ENCODE assay signal across 28 cellular contexts in genomic region chr7:8627322-8627721, GRCh38.
DNase-seq lines count a peak whose midpoint lies in the region; ATAC-seq lines count a peak whose summit lies in the region.
"Had no signal": no experiment of that assay in that cellular context is flagged by ENCODE, and none has a peak within 500 bp of the region (broad histone marks: within the 10 kb centered on the region; RNA-seq: fewer than 3 reads in every experiment).

No MANE protein-coding gene starts in this region.

- ATAC-seq in left lobe of liver (no peak), GM18868 (IDR thresholded peaks at IDR 0.05; ENCODE audit: unreplicated experiment) (no peak)
- ATAC-seq: gastrocnemius medialis, left cardiac atrium, pancreas, PC-3 had no signal

- DNase-seq in NCI-H1417 (lab: John Stamatoyannopoulos, UW) (peak; percentile 31 to 76 (median 65)), NCI-H1417 treated with DMSO at 0.1 percent for 48 hours (lab: John Stamatoyannopoulos, UW) (no peak), NCI-H2029 treated with DMSO at 0.1 percent for 48 hours (lab: John Stamatoyannopoulos, UW) (peak; percentile 75), NCI-H526 (lab: John Stamatoyannopoulos, UW) (peak; percentile 45 to 59), DMS79 treated with DMSO at 0.1 percent for 48 hours (lab: John Stamatoyannopoulos, UW) (no peak), left lobe of liver (ENCODE audit: low spot score) (no peak)
- no peak for DNase-seq in stimulated activated CD8-positive, alpha-beta memory T cell treated with anti-CD3 and anti-CD28 coated beads, Interleukin-4, amount 100 ng/mL, for 48 hours
- DNase-seq: activated CD4-positive, alpha-beta T cell treated with anti-CD3 and anti-CD28 coated beads, Interleukin-2, amount 50 U/mL, for 4 hours; activated CD4-positive, CD25-positive, alpha-beta regulatory T cell; activated naive CD4-positive, alpha-beta T cell treated with anti-CD3 and anti-CD28 coated beads, Interleukin-2, amount 50 U/mL, for 16 hours; amniotic stem cell; brain microvascular endothelial cell; CD4-positive, alpha-beta T cell; DND-41; dorsolateral prefrontal cortex; gastrocnemius medialis; KG1; left cardiac atrium; NCI-H2171; pancreas; PC-3; retina; Right ventricle myocardium superior; small intestine; stomach; T1000; thyroid gland had no signal

Comparison
In these comparisons a context has a peak if more than half of its experiments do, and no peak if none do; other contexts are left out.
1. DNase-seq: peak in NCI-H1417 (3 of 3), NCI-H2029 treated with DMSO at 0.1 percent for 48 hours (single experiment) and NCI-H526 (2 of 2); none in NCI-H1417 treated with DMSO at 0.1 percent for 48 hours (single experiment), stimulated activated CD8-positive, alpha-beta memory T cell treated with anti-CD3 and anti-CD28 coated beads, Interleukin-4, amount 100 ng/mL, for 48 hours (single experiment), DMS79 treated with DMSO at 0.1 percent for 48 hours (single experiment) and left lobe of liver (single experiment).